In genomic region chr3:25349828-25350227, GRCh38 we compare ENCODE assay signal across 21 cellular contexts.
"Had no signal": no experiment of that assay in that cellular context is flagged by ENCODE, and none has a peak within 500 bp of the region (broad histone marks: within the 10 kb centered on the region; RNA-seq: fewer than 3 reads in every experiment).

No MANE protein-coding gene starts in this region.

- H3K27ac ChIP-seq: SJSA1, SK-N-MC had no signal

- H3K9me3 ChIP-seq: MG63, SJSA1 had no signal

- DNase-seq: IMR-90, Karpas-422, KG1, MG63, NCI-H1048, NCI-H1105 treated with DMSO at 0.1 percent for 48 hours, NCI-H1417 treated with DMSO at 0.1 percent for 48 hours, NCI-H146, NCI-H1694 treated with DMSO at 0.1 percent for 48 hours, NCI-H1930, NCI-H2081, NCI-H2107, NCI-H2227 treated with DMSO at 0.1 percent for 48 hours, NCI-H524, NCI-H526 treated with DMSO at 0.1 percent for 48 hours, NCI-H748 treated with DMSO at 0.1 percent for 48 hours, Right ventricle myocardium superior, RPMI8226, SIG-M5 had no signal

- H3K36me3 ChIP-seq: MG63, SJSA1 had no signal

- H3K27me3 ChIP-seq: MG63, SJSA1 had no signal

- H3K4me3 ChIP-seq: MG63, SJSA1, SK-N-MC had no signal
